Comparison of ENCODE assay signal across 19 cellular contexts in the genomic region with DNA sequence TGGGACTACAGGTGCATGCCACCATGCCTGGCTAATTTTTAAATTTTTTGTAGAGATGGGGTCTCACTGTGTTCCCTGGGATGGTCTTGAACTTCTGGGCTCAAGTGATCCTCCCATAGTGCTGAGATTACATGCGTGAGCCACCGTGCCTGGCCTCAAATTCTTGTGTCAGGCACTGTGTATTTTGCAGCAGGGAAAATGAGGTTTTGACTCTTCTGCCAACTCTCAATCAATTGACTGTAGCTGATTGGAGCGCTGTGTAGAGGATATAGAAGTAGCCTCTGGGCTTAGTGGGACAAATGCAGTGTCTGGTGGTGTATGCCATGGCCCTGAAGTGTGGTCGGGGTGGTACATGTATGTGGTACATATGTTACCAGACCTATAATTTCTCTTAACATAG.
DNase-seq lines count a peak whose midpoint lies in the region; ATAC-seq and TF ChIP-seq lines count a peak whose summit lies in the region.
"Had no signal": no experiment of that assay in that cellular context is flagged by ENCODE, and none has a peak within 500 bp of the region (broad histone marks: within the 10 kb centered on the region; RNA-seq: fewer than 3 reads in every experiment).

No MANE protein-coding gene starts in this region.

- H3K27ac ChIP-seq in thyroid gland = peak overlapping the region in 2 of 3 donors; percentile 13 to 18
- no peak overlapping the region for H3K27ac ChIP-seq in esophagus squamous epithelium
- H3K27ac ChIP-seq: C4-2B, HL-60 had no signal

- H3K4me3 ChIP-seq in thyroid gland (replicated peaks in 1 of 3) = no peak overlapping the region
- H3K4me3 ChIP-seq in esophagus squamous epithelium = no peak overlapping the region

- H3K27ac Mint-ChIP-seq in natural killer cell (peak overlapping the region; percentile 39 to 69), endothelial cell (ENCODE audit: unreplicated experiment) (peak overlapping the region; percentile 52), nephron (peak overlapping the region; percentile 16 to 32 (median 28))
- H3K27ac Mint-ChIP-seq in natural killer cell treated with Interleukin-12 subunit alpha and Interleukin-12 subunit beta and Interleukin-15 and Interleukin-18, amount 100 ng/mL, for 72 hours = peak overlapping the region in 1 of 2 donors; percentile 54

- H3K9me3 Mint-ChIP-seq in natural killer cell (no peaks in the 10 kb centered on the region), endothelial cell (ENCODE audit: unreplicated experiment) (no peaks in the 10 kb centered on the region), nephron (no peaks in the 10 kb centered on the region)
- no peaks in the 10 kb centered on the region for H3K9me3 Mint-ChIP-seq in natural killer cell treated with Interleukin-12 subunit alpha and Interleukin-12 subunit beta and Interleukin-15 and Interleukin-18, amount 100 ng/mL, for 72 hours

- H3K36me3 ChIP-seq in thyroid gland = no peaks in the 10 kb centered on the region
- H3K36me3 ChIP-seq in esophagus squamous epithelium = no peaks in the 10 kb centered on the region

- H3K36me3 Mint-ChIP-seq in natural killer cell = no peaks in the 10 kb centered on the region
- H3K36me3 Mint-ChIP-seq in natural killer cell treated with Interleukin-12 subunit alpha and Interleukin-12 subunit beta and Interleukin-15 and Interleukin-18, amount 100 ng/mL, for 72 hours = no peaks in the 10 kb centered on the region
- peaks cover 13% of the 10 kb centered on the region for H3K36me3 Mint-ChIP-seq in endothelial cell (ENCODE audit: low read depth, unreplicated experiment)
- peaks cover 5% of the 10 kb centered on the region for H3K36me3 Mint-ChIP-seq in nephron (ENCODE audit: low read depth)

- intact Hi-C loops in natural killer cell (cut with micrococcal nuclease) = no loop called here
- intact Hi-C loops in thyroid gland (cut with DNase I) = no loop called here
- intact Hi-C loops in esophagus squamous epithelium (cut with DNase I) = no loop called here

- ATAC-seq in natural killer cell = no peak
- ATAC-seq in natural killer cell treated with Interleukin-12 subunit alpha and Interleukin-12 subunit beta and Interleukin-15 and Interleukin-18, amount 100 ng/mL, for 72 hours = no peak

- no peaks in the 10 kb centered on the region for H3K27me3 Mint-ChIP-seq in natural killer cell (ENCODE audit: low read depth in 2 of 2)
- no peaks in the 10 kb centered on the region for H3K27me3 Mint-ChIP-seq in natural killer cell treated with Interleukin-12 subunit alpha and Interleukin-12 subunit beta and Interleukin-15 and Interleukin-18, amount 100 ng/mL, for 72 hours
- H3K27me3 Mint-ChIP-seq in endothelial cell (ENCODE audit: unreplicated experiment) = peaks cover 9% of the 10 kb centered on the region
- no peaks in the 10 kb centered on the region for H3K27me3 Mint-ChIP-seq in nephron (ENCODE audit: low read depth)

- H3K4me1 Mint-ChIP-seq in natural killer cell (peaks cover 30 to 32% of the 10 kb centered on the region in 2 donors), endothelial cell (ENCODE audit: unreplicated experiment) (peaks cover 27% of the 10 kb centered on the region), nephron (peaks cover 24% of the 10 kb centered on the region)
- peaks cover 27 to 30% of the 10 kb centered on the region in 2 donors for H3K4me1 Mint-ChIP-seq in natural killer cell treated with Interleukin-12 subunit alpha and Interleukin-12 subunit beta and Interleukin-15 and Interleukin-18, amount 100 ng/mL, for 72 hours (ENCODE audit: low read depth in 2 of 2)

- TF ChIP-seq CTCF in natural killer cell (IDR thresholded peaks at IDR 0.05) (no peak), endothelial cell (IDR thresholded peaks at IDR 0.05; ENCODE audit: unreplicated experiment) (no peak), nephron (IDR thresholded peaks at IDR 0.05; ENCODE audit: unreplicated experiment in 3 of 3) (no peak), thyroid gland (IDR thresholded peaks at IDR 0.05) (no peak), esophagus squamous epithelium (IDR thresholded peaks at IDR 0.05) (no peak)

- DNase-seq in natural killer cell = no peak
- DNase-seq in natural killer cell treated with Interleukin-12 subunit alpha and Interleukin-12 subunit beta and Interleukin-15 and Interleukin-18, amount 100 ng/mL, for 72 hours (ENCODE audit: low spot score) = no peak
- no peak for DNase-seq in endothelial cell (ENCODE audit: low spot score)
- DNase-seq in thyroid gland = no peak
- no peak for DNase-seq in NCI-H1694 (lab: John Stamatoyannopoulos, UW)
- DNase-seq in esophagus squamous epithelium (lab: John Stamatoyannopoulos, UW) = no peak
- DNase-seq in cerebellar nuclear complex (lab: John Stamatoyannopoulos, UW) = no peak
- DNase-seq: 8988T, KG1, NCI-H1092 treated with DMSO at 0.1 percent for 48 hours, NCI-H1436 treated with DMSO at 0.1 percent for 48 hours, NCI-H2081, NCI-H2171 treated with DMSO at 0.1 percent for 48 hours, NCI-H524 treated with DMSO at 0.1 percent for 48 hours, NCI-H82, Right ventricle myocardium superior had no signal

- 87 to 100% methylated on average over 4 of the region's 4 CpGs for WGBS in thyroid gland, 2 donors
- 97 to 100% methylated on average over 4 of the region's 4 CpGs for WGBS in esophagus squamous epithelium, 2 donors

- H3K27me3 ChIP-seq in thyroid gland = no peaks in the 10 kb centered on the region
- H3K27me3 ChIP-seq in esophagus squamous epithelium = no peaks in the 10 kb centered on the region

- no peak for TF ChIP-seq POLR2A in thyroid gland (IDR thresholded peaks at IDR 0.05)
- no peak for TF ChIP-seq POLR2A in esophagus squamous epithelium (IDR thresholded peaks at IDR 0.05)

- peaks cover 18 to 23% of the 10 kb centered on the region in 2 donors for H3K4me1 ChIP-seq in thyroid gland
- peaks cover 0 to 12% (median 0%) of the 10 kb centered on the region in 3 donors for H3K4me1 ChIP-seq in esophagus squamous epithelium

- H3K4me3 Mint-ChIP-seq in natural killer cell = no peak overlapping the region
- no peak overlapping the region for H3K4me3 Mint-ChIP-seq in natural killer cell treated with Interleukin-12 subunit alpha and Interleukin-12 subunit beta and Interleukin-15 and Interleukin-18, amount 100 ng/mL, for 72 hours
- H3K4me3 Mint-ChIP-seq in endothelial cell (ENCODE audit: unreplicated experiment) = no peak overlapping the region
- H3K4me3 Mint-ChIP-seq in nephron = no peak overlapping the region

- no peaks in the 10 kb centered on the region for H3K9me3 ChIP-seq in thyroid gland
- no peaks in the 10 kb centered on the region for H3K9me3 ChIP-seq in esophagus squamous epithelium

Comparison
In these comparisons a context has a peak if more than half of its experiments do, and no peak if none do; other contexts are left out.
1. H3K27ac ChIP-seq: peak in thyroid gland (2 of 3); none in esophagus squamous epithelium (0 of 4).